In genomic region chr9:127715443-127716337, GRCh38 we compare ENCODE assay signal across 8 cellular contexts. TPM values are rescaled to one million over a fixed set of nuclear protein-coding genes. Genes with fewer than 3 reads are reported as not detected.
A peak's percentile ranks its signal among the peaks of the same experiment; 100 is the strongest.
DNase-seq lines count a peak whose midpoint lies in the region; ATAC-seq, FAIRE-seq and TF ChIP-seq lines count a peak whose summit lies in the region.

TSS of gene PTRH1 (minus strand) at chr9:127715663. CDS start at chr9:127715639, 24 bp downstream.
TSS of gene TTC16 (plus strand) at chr9:127716079. CDS start at chr9:127716146, 67 bp downstream.

- CTCF ChIA-PET in endothelial cell of umbilical vein (lab: Charles Lee): interaction anchor here (0.6 to 2.5 kb wide), 7 partner anchors 9 to 154 kb away, joined by 3 to 30 read pairs (median 4); partner anchors contain the start of gene TOR2A

- H3K4me1 ChIP-seq in OCI-LY1 (ENCODE audit: insufficient read depth, low read length, severe bottlenecking) (peaks cover 5% of the 10 kb centered on the region), endothelial cell of umbilical vein (ENCODE audit: control insufficient read depth, extremely low read depth, insufficient read depth, low read length) (peaks cover 5% of the 10 kb centered on the region)

- peak within 1 kb of the TSS; percentile 72 for H3K4me3 ChIP-seq in OCI-LY1 (ENCODE audit: low read depth, low read length, poor library complexity, severe bottlenecking)
- peak within 1 kb of the TSS; percentile 67 to 88 (median 85) for H3K4me3 ChIP-seq in endothelial cell of umbilical vein (replicated peaks in 1 of 3; ENCODE audit: insufficient read depth in 1 of 3, low read depth in 1 of 3, low read length in 3 of 3)

- dilution Hi-C loops in endothelial cell of umbilical vein (cut with MboI; ENCODE audit: extremely low pct_ligation_motif_present, low sequenced_read_pairs): no loop called here

- intact Hi-C loops in endothelial cell of umbilical vein (cut with micrococcal nuclease): loop anchor here (1.0 to 5.0 kb wide), 3 partner anchors 103 to 488 kb away; partner anchors contain the start of gene STXBP1

- peak; percentile 83 for ATAC-seq in GM21526 (IDR thresholded peaks at IDR 0.05; ENCODE audit: low FRiP score, unreplicated experiment)

- H4K20me1 ChIP-seq in OCI-LY1 (ENCODE audit: insufficient read depth, low read length) (no peaks in the 10 kb centered on the region), endothelial cell of umbilical vein (replicated peaks; ENCODE audit: control insufficient read depth, extremely low read depth, insufficient read depth, low read length) (no peaks in the 10 kb centered on the region)

- H3K36me3 ChIP-seq in OCI-LY1 (ENCODE audit: insufficient read depth, low read length) (no peaks in the 10 kb centered on the region), endothelial cell of umbilical vein (ENCODE audit: control insufficient read depth in 2 of 2, extremely low read depth in 1 of 2, insufficient read depth in 2 of 2, low read length in 2 of 2) (no peaks in the 10 kb centered on the region)

- peak within 1 kb of the TSS; percentile 82 for H3K4me2 ChIP-seq in OCI-LY1 (ENCODE audit: low read length)
- H3K4me2 ChIP-seq in endothelial cell of umbilical vein (ENCODE audit: insufficient read depth, low read length): peak within 1 kb of the TSS; percentile 88

- H3K27me3 ChIP-seq in OCI-LY1 (ENCODE audit: insufficient read depth, low read length) (no peaks in the 10 kb centered on the region), endothelial cell of umbilical vein (ENCODE audit: control insufficient read depth in 2 of 2, insufficient read depth in 2 of 2, low read length in 2 of 2) (no peaks in the 10 kb centered on the region)

- no peak within 1 kb of the TSS for H3K27ac ChIP-seq in OCI-LY1 (ENCODE audit: low read depth, low read length, poor library complexity, severe bottlenecking)
- peak within 1 kb of the TSS; percentile 36 for H3K27ac ChIP-seq in endothelial cell of umbilical vein (ENCODE audit: insufficient read depth, low read depth, low read length)

- no peaks in the 10 kb centered on the region for H3K9me1 ChIP-seq in endothelial cell of umbilical vein (replicated peaks; ENCODE audit: control insufficient read depth, extremely low read depth, insufficient read depth, low read length)

- H3K9ac ChIP-seq in OCI-LY1 (ENCODE audit: low read length) (peak within 1 kb of the TSS; percentile 62), endothelial cell of umbilical vein (replicated peaks; ENCODE audit: extremely low read depth, insufficient read depth, low read length) (peak within 1 kb of the TSS; percentile 74)

- TSS peak; percentile 46 for BruUV-seq in endothelial cell of umbilical vein (replicated peaks; lab: Mats Ljungman, UMichigan)

- H3K9me2 ChIP-seq in OCI-LY1 (ENCODE audit: low read depth, low read length): no peaks in the 10 kb centered on the region

- H3K9me3 ChIP-seq in OCI-LY1 (ENCODE audit: low read length) (no peaks in the 10 kb centered on the region), endothelial cell of umbilical vein (replicated peaks; ENCODE audit: control insufficient read depth, insufficient read depth, low read length) (no peaks in the 10 kb centered on the region)

- H3K79me2 ChIP-seq in OCI-LY1 (ENCODE audit: insufficient read depth, low read length) (no peaks in the 10 kb centered on the region), endothelial cell of umbilical vein (ENCODE audit: control insufficient read depth, insufficient read depth, low read length) (peaks cover 5% of the 10 kb centered on the region)

- no peak for TF ChIP-seq CTCF in D721Med (IDR thresholded peaks at IDR 0.05; ENCODE audit: insufficient read depth, missing control alignments)
- TF ChIP-seq CTCF in OCI-LY1 (IDR thresholded peaks at IDR 0.05; ENCODE audit: low read length): no peak
- TF ChIP-seq CTCF in endothelial cell of umbilical vein (IDR thresholded peaks at IDR 0.05; ENCODE audit: extremely low read depth in 1 of 2, insufficient read depth in 1 of 2, low read depth in 1 of 2, low read length in 2 of 2): no peak

- POLR2A ChIA-PET in endothelial cell of umbilical vein (lab: Charles Lee): interaction anchor here (0.9 kb wide), 1 partner anchor 19 kb away, joined by 3 read pairs; the partner anchor contains the start of gene TOR2A

- H2AFZ ChIP-seq in OCI-LY1 (ENCODE audit: low read length) (no peak within 1 kb of the TSS), endothelial cell of umbilical vein (ENCODE audit: low read depth, low read length) (peak within 1 kb of the TSS; percentile 88)

- DNase-seq in D721Med (ENCODE audit: insufficient read length, low spot score): peak; percentile 99
- peak; percentile 99 for DNase-seq in HuH-7 (ENCODE audit: low spot score)
- peak; percentile 96 for DNase-seq in activated T-cell treated with anti-CD3 and anti-CD28 coated beads for 1 hour (ENCODE audit: low read depth)
- DNase-seq in endothelial cell of umbilical vein (ENCODE audit: low read depth, low spot score): peak; percentile 95
- DNase-seq in midbrain (lab: John Stamatoyannopoulos, UW): peak; percentile 96
- peak; percentile 95 to 96 for DNase-seq in stimulated activated CD8-positive, alpha-beta memory T cell treated with anti-CD3 and anti-CD28 coated beads, Interleukin-15, amount 100 ng/mL, for 48 hours (ENCODE audit: low read depth in 2 of 2)

- no peaks in the 10 kb centered on the region for H3F3A ChIP-seq in OCI-LY1 (ENCODE audit: insufficient read depth, low read length)

- FAIRE-seq in D721Med (lab: Jason Lieb, UNC) (no peak), endothelial cell of umbilical vein (lab: Jason Lieb, UNC) (peak; percentile 97)

- TF ChIP-seq POLR2A in endothelial cell of umbilical vein (IDR thresholded peaks at IDR 0.05; ENCODE audit: low read depth, low read length): no peak

TF ChIP-seq in endothelial cell of umbilical vein, 7 proteins besides CTCF, POLR2A, EP300 and RAD21:
- TF ChIP-seq POLR2AphosphoS5 (IDR thresholded peaks at IDR 0.05; ENCODE audit: insufficient read depth, low read depth, low read length): peak; percentile 52
- TF ChIP-seq JUN (IDR thresholded peaks at IDR 0.05; ENCODE audit: borderline replicate concordance, insufficient read depth, insufficient read length, low read depth): no peak

RNA-seq across cellular contexts. Expression of gene PTRH1, which starts in this region (rescaled TPM):
- 19.6 and 25.1 TPM in 2 replicates for total RNA-seq in endothelial cell of umbilical vein
- 52.2 and 73.6 TPM in 2 replicates for polyA plus RNA-seq in endothelial cell of umbilical vein
- 23.6 and 31.1 TPM in 2 replicates for polyA plus RNA-seq in endothelial cell of umbilical vein (2011; cell fraction: cytosol; rRNA removed)
- polyA plus RNA-seq in endothelial cell of umbilical vein (2011; cell fraction: nucleus; rRNA removed): 12.7 and 14.7 TPM in 2 replicates
- polyA plus RNA-seq in endothelial cell of umbilical vein (2012): 19.6 and 42.8 TPM in 2 replicates
- 7.6 and 9.2 TPM in 2 replicates for polyA minus RNA-seq in endothelial cell of umbilical vein
- 21.4 TPM for polyA minus RNA-seq in endothelial cell of umbilical vein (2011; cell fraction: cytosol; rRNA and poly(A)+ RNA removed)
- polyA minus RNA-seq in endothelial cell of umbilical vein (2011; cell fraction: nucleus; rRNA and poly(A)+ RNA removed): 4.9 and 11.2 TPM in 2 replicates

RNA-seq across cellular contexts. Expression of gene TTC16, which starts in this region (rescaled TPM):
- not detected in 2 replicates for total RNA-seq in endothelial cell of umbilical vein
- polyA plus RNA-seq in endothelial cell of umbilical vein: not detected in 2 replicates
- not detected in 2 replicates for polyA plus RNA-seq in endothelial cell of umbilical vein (2011; cell fraction: cytosol; rRNA removed)
- polyA plus RNA-seq in endothelial cell of umbilical vein (2011; cell fraction: nucleus; rRNA removed): 0.05 TPM in 1 of 2 replicates, not detected in the other
- polyA plus RNA-seq in endothelial cell of umbilical vein (2012): not detected in 2 replicates
- not detected in 2 replicates for polyA minus RNA-seq in endothelial cell of umbilical vein
- 0.31 TPM for polyA minus RNA-seq in endothelial cell of umbilical vein (2011; cell fraction: cytosol; rRNA and poly(A)+ RNA removed)
- not detected in 2 replicates for polyA minus RNA-seq in endothelial cell of umbilical vein (2011; cell fraction: nucleus; rRNA and poly(A)+ RNA removed)
